4 cellular contexts compared by ENCODE assay signal in the genomic region with DNA sequence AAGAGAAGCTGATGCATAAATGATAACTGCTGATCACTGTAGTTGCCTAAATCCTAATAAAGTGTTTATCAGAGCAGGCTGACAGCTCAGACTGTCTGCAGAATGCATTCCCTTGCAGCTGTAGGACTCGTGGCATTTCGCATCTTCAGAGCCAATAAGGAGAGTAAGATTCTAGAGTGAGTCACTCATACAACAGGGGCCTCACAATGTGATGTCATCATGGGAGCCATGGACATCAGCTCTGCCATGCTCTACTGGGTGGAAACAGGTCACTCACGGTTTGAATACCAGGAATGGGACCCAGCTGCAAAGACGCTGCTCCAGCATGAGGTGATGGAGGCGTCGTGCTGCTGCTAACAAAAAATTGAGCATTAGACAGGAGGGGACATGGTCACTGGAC.
TF ChIP-seq lines count a peak whose summit lies in the region.

No MANE protein-coding gene starts in this region.

TF ChIP-seq in SK-N-SH treated with all-trans-retinoic acid at 6 μM for 48 hours, 23 proteins besides CTCF, POLR2A, EP300 and RAD21:
- TF ChIP-seq CSDC2 (CRISPR knock-in tag; IDR thresholded peaks at IDR 0.05), result no peak

TF ChIP-seq in SK-N-SH, 30 proteins besides CTCF, POLR2A, EP300 and RAD21:
- TF ChIP-seq JUND (IDR thresholded peaks at IDR 0.05) (no peak), FOXM1 (IDR thresholded peaks at IDR 0.05; ENCODE audit: low read depth) (no peak), SIN3A (IDR thresholded peaks at IDR 0.05; ENCODE audit: borderline replicate concordance, low read depth, low read length) (no peak), YY1 (IDR thresholded peaks at IDR 0.05; ENCODE audit: low read depth) (no peak), MEF2A (IDR thresholded peaks at IDR 0.05; ENCODE audit: borderline replicate concordance, low read depth) (no peak), CHD2 (IDR thresholded peaks at IDR 0.05; ENCODE audit: low read length, partially characterized antibody) (no peak), TAF1 (IDR thresholded peaks at IDR 0.05; ENCODE audit: borderline replicate concordance, low read depth, low read length) (no peak), FOXJ3 (CRISPR knock-in tag; IDR thresholded peaks at IDR 0.05) (no peak)
- TF ChIP-seq, protein P1, sequence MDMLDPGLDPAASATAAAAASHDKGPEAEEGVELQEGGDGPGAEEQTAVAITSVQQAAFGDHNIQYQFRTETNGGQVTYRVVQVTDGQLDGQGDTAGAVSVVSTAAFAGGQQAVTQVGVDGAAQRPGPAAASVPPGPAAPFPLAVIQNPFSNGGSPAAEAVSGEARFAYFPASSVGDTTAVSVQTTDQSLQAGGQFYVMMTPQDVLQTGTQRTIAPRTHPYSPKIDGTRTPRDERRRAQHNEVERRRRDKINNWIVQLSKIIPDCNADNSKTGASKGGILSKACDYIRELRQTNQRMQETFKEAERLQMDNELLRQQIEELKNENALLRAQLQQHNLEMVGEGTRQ (IDR thresholded peaks at IDR 0.05; ENCODE audit: borderline replicate concordance, low read depth, low read length), result no peak
- TF ChIP-seq, protein P2, sequence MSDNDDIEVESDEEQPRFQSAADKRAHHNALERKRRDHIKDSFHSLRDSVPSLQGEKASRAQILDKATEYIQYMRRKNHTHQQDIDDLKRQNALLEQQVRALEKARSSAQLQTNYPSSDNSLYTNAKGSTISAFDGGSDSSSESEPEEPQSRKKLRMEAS (IDR thresholded peaks at IDR 0.05; ENCODE audit: low read depth), result no peak
TF ChIP-seq in SK-N-SH: peak in this region for 0.

TF ChIP-seq in IMR-90, 13 proteins besides CTCF, POLR2A, EP300 and RAD21:
- TF ChIP-seq RCOR1 (IDR thresholded peaks at IDR 0.05; ENCODE audit: insufficient replicate concordance, low read length), result no peak
- TF ChIP-seq MAZ (IDR thresholded peaks at IDR 0.05; ENCODE audit: borderline replicate concordance, low read depth, low read length), result no peak
- TF ChIP-seq NFE2L2 (IDR thresholded peaks at IDR 0.05; ENCODE audit: low read depth, low read length), result no peak
- TF ChIP-seq, protein P1 (IDR thresholded peaks at IDR 0.05; ENCODE audit: low read depth, low read length), result no peak
- TF ChIP-seq, protein P3, sequence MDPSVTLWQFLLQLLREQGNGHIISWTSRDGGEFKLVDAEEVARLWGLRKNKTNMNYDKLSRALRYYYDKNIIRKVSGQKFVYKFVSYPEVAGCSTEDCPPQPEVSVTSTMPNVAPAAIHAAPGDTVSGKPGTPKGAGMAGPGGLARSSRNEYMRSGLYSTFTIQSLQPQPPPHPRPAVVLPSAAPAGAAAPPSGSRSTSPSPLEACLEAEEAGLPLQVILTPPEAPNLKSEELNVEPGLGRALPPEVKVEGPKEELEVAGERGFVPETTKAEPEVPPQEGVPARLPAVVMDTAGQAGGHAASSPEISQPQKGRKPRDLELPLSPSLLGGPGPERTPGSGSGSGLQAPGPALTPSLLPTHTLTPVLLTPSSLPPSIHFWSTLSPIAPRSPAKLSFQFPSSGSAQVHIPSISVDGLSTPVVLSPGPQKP (IDR thresholded peaks at IDR 0.05; ENCODE audit: borderline replicate concordance, low read depth, low read length), result no peak

TF ChIP-seq in K562, 482 proteins besides CTCF, POLR2A, EP300 and RAD21:
- TF ChIP-seq, protein P4, sequence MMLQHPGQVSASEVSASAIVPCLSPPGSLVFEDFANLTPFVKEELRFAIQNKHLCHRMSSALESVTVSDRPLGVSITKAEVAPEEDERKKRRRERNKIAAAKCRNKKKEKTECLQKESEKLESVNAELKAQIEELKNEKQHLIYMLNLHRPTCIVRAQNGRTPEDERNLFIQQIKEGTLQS (IDR thresholded peaks at IDR 0.05), result peak; percentile 55; the same call in 1 of the 2 replicates
- TF ChIP-seq, protein P4 (CRISPR knock-in tag; conservative IDR thresholded peaks at IDR 0.05), result no peak
- TF ChIP-seq MTA3 (IDR thresholded peaks at IDR 0.05; ENCODE audit: borderline replicate concordance), result no peak
- TF ChIP-seq ATF1 (CRISPR knock-in tag; IDR thresholded peaks at IDR 0.05), result no peak
- TF ChIP-seq ATF1 (tag; IDR thresholded peaks at IDR 0.05), result 0 out of 2 replicates have a peak, but pooled peaks have one; percentile 13
TF ChIP-seq in K562: peak in this region for 2.
